25 cellular contexts compared by ENCODE assay signal in the genomic region with DNA sequence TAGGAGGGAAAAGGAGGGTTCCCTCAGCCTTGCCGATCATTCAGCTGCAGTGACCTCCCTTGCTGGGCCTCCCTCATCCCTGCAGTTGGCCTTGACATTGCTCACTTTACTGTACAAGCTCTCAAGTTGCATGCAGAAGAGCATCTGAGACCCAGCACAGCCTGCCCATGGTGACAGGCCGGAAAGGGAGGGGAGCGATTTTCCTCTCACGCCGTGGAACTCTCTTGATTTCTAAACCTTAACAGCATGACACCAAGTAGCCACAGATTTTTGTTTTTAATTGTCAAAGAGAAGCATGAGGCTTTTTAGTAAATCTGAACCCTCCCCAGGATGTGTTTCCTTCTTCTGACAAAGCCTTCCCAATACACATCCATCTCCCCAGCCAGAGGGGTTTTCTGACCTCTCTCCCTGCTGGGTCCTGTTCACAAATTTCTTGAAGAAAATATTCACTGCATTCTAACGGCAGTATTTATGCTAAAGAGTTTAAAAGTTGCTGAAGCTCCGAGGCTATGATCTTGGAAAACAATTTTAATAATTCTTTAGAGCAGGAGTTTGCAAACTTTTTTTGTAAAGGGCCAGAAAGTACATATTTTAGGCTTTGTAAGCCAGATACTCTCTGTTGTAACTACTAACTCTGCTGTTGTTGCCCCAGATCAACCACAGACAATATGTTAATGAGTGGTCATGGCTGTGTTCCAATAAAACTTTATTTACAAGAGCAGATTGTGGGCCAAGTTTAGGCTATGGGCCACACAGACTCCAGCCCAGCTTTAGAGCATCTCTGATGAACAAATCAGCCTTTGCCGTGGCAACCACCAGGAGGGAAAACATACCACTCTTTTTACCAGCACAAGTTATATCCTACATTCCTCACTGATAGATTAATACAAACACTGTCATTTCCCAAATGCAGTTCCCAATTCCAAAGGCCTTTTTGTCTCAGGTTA. TPM values are rescaled to one million over a fixed set of nuclear protein-coding genes. Genes with fewer than 3 reads are reported as not detected.
DNase-seq lines count a peak whose midpoint lies in the region; ATAC-seq, FAIRE-seq and TF ChIP-seq lines count a peak whose summit lies in the region.
"Had no signal": no experiment of that assay in that cellular context is flagged by ENCODE, and none has a peak within 500 bp of the region (broad histone marks: within the 10 kb centered on the region; RNA-seq: fewer than 3 reads in every experiment).

No MANE protein-coding gene starts in this region.

- no peaks in the 10 kb centered on the region for H3F3A ChIP-seq in SK-N-SH (replicated peaks; ENCODE audit: insufficient read depth)

- no peak for TF ChIP-seq RAD21 in SK-N-SH (IDR thresholded peaks at IDR 0.05; ENCODE audit: low read length)

- intact Hi-C loops in left lung (cut with DNase I): no loop called here
- intact Hi-C loops in tibial artery (cut with DNase I; ENCODE audit: low total_unique reads): no loop called here

- peaks cover 0 to 49% of the 10 kb centered on the region in 2 experiments for H3K36me3 ChIP-seq in SK-N-SH (replicated peaks in 1 of 2; ENCODE audit: control insufficient read depth in 1 of 2, insufficient read depth in 2 of 2, low read length in 1 of 2)
- H3K36me3 ChIP-seq in left lung: peaks cover 0 to 27% of the 10 kb centered on the region in 2 donors
- peaks cover 60 to 75% (median 62%) of the 10 kb centered on the region in 3 donors for H3K36me3 ChIP-seq in tibial artery
- H3K36me3 ChIP-seq in small intestine (ENCODE audit: control insufficient read depth in 2 of 2, insufficient read depth in 2 of 2, low read length in 2 of 2): no peaks in the 10 kb centered on the region

- H3K9me3 ChIP-seq in SK-N-SH (no peaks in the 10 kb centered on the region), left lung (no peaks in the 10 kb centered on the region), tibial artery (no peaks in the 10 kb centered on the region), small intestine (ENCODE audit: control insufficient read depth, low read depth) (no peaks in the 10 kb centered on the region)

- FAIRE-seq in small intestine (lab: Jason Lieb, UNC): no peak
- FAIRE-seq: G401.6, H54, urothelium cell line had no signal

- H3K4me3 ChIP-seq in SK-N-SH (ENCODE audit: low read depth in 2 of 2, low read length in 1 of 2) (no peak overlapping the region), left lung (no peak overlapping the region), tibial artery (no peak overlapping the region), small intestine (ENCODE audit: low read depth in 1 of 2, low read length in 2 of 2) (no peak overlapping the region)
- H3K4me3 ChIP-seq: cardiac muscle cell, SK-N-MC had no signal

- TF ChIP-seq EP300 in SK-N-SH (IDR thresholded peaks at IDR 0.05; ENCODE audit: borderline replicate concordance in 1 of 2, low read depth in 1 of 2, low read length in 1 of 2): no peak

- 87% methylated on average over 7 of the region's 8 CpGs for WGBS in SK-N-SH (ENCODE audit: low lambda C conversion rate)
- WGBS in small intestine, 3 donors: 75 to 91% (median 88%) methylated on average over 8 of the region's 8 CpGs

- H2AFZ ChIP-seq in SK-N-SH (ENCODE audit: low read depth): no peak overlapping the region

- H3K9me2 ChIP-seq in SK-N-SH: no peaks in the 10 kb centered on the region

- ATAC-seq in SK-N-SH treated with all-trans-retinoic acid at 6 μM for 48 hours (peak; percentile 52; the same call in 2 of the 3 replicates), left lung (peak; percentile 14), GM21423 (IDR thresholded peaks at IDR 0.05; ENCODE audit: unreplicated experiment) (no peak), GM19463 (IDR thresholded peaks at IDR 0.05; ENCODE audit: unreplicated experiment) (no peak)
- ATAC-seq: CD8-positive, alpha-beta T cell; left cardiac atrium; natural killer cell; sciatic nerve; stimulated activated naive B cell treated with anti-CD40 and anti-IgM and Interleukin-4, amounts not matched to agents 10 μg/mL and 1 μg/mL and 100 μg/mL, for 72 hours had no signal

- no peaks in the 10 kb centered on the region for H3K79me2 ChIP-seq in SK-N-SH (ENCODE audit: insufficient read depth)

- no peaks in the 10 kb centered on the region; a peak in 1 of 4 replicates for H3K4me1 ChIP-seq in SK-N-SH (ENCODE audit: control insufficient read depth in 1 of 2, insufficient read depth in 2 of 2, low read depth in 1 of 2, low read length in 1 of 2)
- H3K4me1 ChIP-seq in left lung: peaks cover 0 to 24% of the 10 kb centered on the region in 2 donors
- peaks cover 0 to 58% (median 12%) of the 10 kb centered on the region in 4 donors for H3K4me1 ChIP-seq in tibial artery
- H3K4me1 ChIP-seq in small intestine (ENCODE audit: control insufficient read depth in 2 of 2, insufficient read depth in 1 of 2, low read depth in 1 of 2, low read length in 1 of 2): peaks cover 0 to 6% of the 10 kb centered on the region in 2 donors

- no peak for TF ChIP-seq CTCF in SK-N-SH (IDR thresholded peaks at IDR 0.05)
- TF ChIP-seq CTCF in left lung (IDR thresholded peaks at IDR 0.05): no peak
- no peak for TF ChIP-seq CTCF in tibial artery (IDR thresholded peaks at IDR 0.05)

- no peaks in the 10 kb centered on the region for H4K20me1 ChIP-seq in SK-N-SH (ENCODE audit: insufficient read depth)

- H3K27me3 ChIP-seq in SK-N-SH (ENCODE audit: insufficient read depth): no peaks in the 10 kb centered on the region
- H3K27me3 ChIP-seq in left lung: no peaks in the 10 kb centered on the region
- H3K27me3 ChIP-seq in tibial artery: no peaks in the 10 kb centered on the region
- no peaks in the 10 kb centered on the region for H3K27me3 ChIP-seq in small intestine (ENCODE audit: control insufficient read depth in 2 of 2, insufficient read depth in 2 of 2, low read length in 2 of 2)
- H3K27me3 ChIP-seq: cardiac muscle cell had no signal

- DNase-seq in SK-N-SH: no peak
- peak; percentile 6 for DNase-seq in cerebellum (ENCODE audit: low spot score)
- DNase-seq in left lung: no peak
- no peak for DNase-seq in tibial artery
- no peak for DNase-seq in small intestine
- DNase-seq: activated CD8-positive, alpha-beta memory T cell treated with anti-CD3 and anti-CD28 coated beads for 24 hours; activated gamma-delta T cell treated with Interleukin-2 at 50 U/mL for 16 hours; CD8-positive, alpha-beta T cell; head of caudate nucleus; left cardiac atrium; natural killer cell; NCI-H187; NCI-H526; OCI-M1; stimulated activated naive B cell treated with anti-CD40 and anti-IgM and Interleukin-4, amounts not matched to agents 10 μg/mL and 1 μg/mL and 100 μg/mL, for 72 hours had no signal

- POLR2A ChIA-PET in SK-N-SH (lab: Yijun Ruan, JAX): no interaction called here

- CTCF ChIA-PET in SK-N-SH (lab: Yijun Ruan, JAX): interaction anchor here (1.0 kb wide), 1 partner anchor 10 kb away, joined by 4 read pairs; no protein-coding TSS in a partner anchor

- H3K9ac ChIP-seq in SK-N-SH: no peak overlapping the region

- H3K4me2 ChIP-seq in SK-N-SH: no peak overlapping the region

- H3K27ac ChIP-seq in SK-N-SH (ENCODE audit: low read depth in 2 of 2, low read length in 1 of 2) (no peak overlapping the region), left lung (peak overlapping the region in 1 of 2 donors; percentile 20), tibial artery (peak overlapping the region; percentile 31 to 38), small intestine (ENCODE audit: low read depth in 1 of 2, low read length in 1 of 2) (no peak overlapping the region)
- H3K27ac ChIP-seq: 22Rv1, SK-N-MC had no signal

TF ChIP-seq in SK-N-SH treated with all-trans-retinoic acid at 6 μM for 48 hours, 23 proteins besides CTCF, POLR2A, EP300 and RAD21 (continues in another document):
- TF ChIP-seq CSRNP3 (CRISPR knock-in tag; IDR thresholded peaks at IDR 0.05) (no peak), RARB (CRISPR knock-in tag; IDR thresholded peaks at IDR 0.05) (no peak), GLIS3 (CRISPR knock-in tag; IDR thresholded peaks at IDR 0.05) (no peak)

TF ChIP-seq in SK-N-SH, 30 proteins besides CTCF, POLR2A, EP300 and RAD21 (continues in another document):
- TF ChIP-seq TEAD4 (IDR thresholded peaks at IDR 0.05; ENCODE audit: borderline replicate concordance, insufficient read depth): no peak
- TF ChIP-seq, protein P1, sequence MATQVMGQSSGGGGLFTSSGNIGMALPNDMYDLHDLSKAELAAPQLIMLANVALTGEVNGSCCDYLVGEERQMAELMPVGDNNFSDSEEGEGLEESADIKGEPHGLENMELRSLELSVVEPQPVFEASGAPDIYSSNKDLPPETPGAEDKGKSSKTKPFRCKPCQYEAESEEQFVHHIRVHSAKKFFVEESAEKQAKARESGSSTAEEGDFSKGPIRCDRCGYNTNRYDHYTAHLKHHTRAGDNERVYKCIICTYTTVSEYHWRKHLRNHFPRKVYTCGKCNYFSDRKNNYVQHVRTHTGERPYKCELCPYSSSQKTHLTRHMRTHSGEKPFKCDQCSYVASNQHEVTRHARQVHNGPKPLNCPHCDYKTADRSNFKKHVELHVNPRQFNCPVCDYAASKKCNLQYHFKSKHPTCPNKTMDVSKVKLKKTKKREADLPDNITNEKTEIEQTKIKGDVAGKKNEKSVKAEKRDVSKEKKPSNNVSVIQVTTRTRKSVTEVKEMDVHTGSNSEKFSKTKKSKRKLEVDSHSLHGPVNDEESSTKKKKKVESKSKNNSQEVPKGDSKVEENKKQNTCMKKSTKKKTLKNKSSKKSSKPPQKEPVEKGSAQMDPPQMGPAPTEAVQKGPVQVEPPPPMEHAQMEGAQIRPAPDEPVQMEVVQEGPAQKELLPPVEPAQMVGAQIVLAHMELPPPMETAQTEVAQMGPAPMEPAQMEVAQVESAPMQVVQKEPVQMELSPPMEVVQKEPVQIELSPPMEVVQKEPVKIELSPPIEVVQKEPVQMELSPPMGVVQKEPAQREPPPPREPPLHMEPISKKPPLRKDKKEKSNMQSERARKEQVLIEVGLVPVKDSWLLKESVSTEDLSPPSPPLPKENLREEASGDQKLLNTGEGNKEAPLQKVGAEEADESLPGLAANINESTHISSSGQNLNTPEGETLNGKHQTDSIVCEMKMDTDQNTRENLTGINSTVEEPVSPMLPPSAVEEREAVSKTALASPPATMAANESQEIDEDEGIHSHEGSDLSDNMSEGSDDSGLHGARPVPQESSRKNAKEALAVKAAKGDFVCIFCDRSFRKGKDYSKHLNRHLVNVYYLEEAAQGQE (IDR thresholded peaks at IDR 0.05; ENCODE audit: low read depth, low read length): no peak

RNA-seq across cellular contexts. Expression of gene LMCD1, which starts 34.8 kb away (rescaled TPM):
- polyA plus RNA-seq in SK-N-SH (2012; rRNA removed) (23.6 and 26.5 TPM in 2 replicates), small intestine (10 to 100 TPM in 2 of 3 donors, 1 to 10 TPM in 1; 2.5 to 29.4 (median 17.3) TPM)
- polyA plus RNA-seq in SK-N-SH (2012; cell fraction: cytosol; rRNA removed): 19.2 and 20.3 TPM in 2 replicates
- polyA plus RNA-seq in SK-N-SH (2012; cell fraction: nucleus; rRNA removed): 34.5 and 40.1 TPM in 2 replicates
- total RNA-seq in cerebellum (3.4 TPM), left lung (10 to 100 TPM; 69.6 to 84.8 TPM)
- total RNA-seq: natural killer cell had no signal

Comparison
In these comparisons a context has a peak if more than half of its experiments do, and no peak if none do; other contexts are left out.
1. ATAC-seq: peak in SK-N-SH treated with all-trans-retinoic acid at 6 μM for 48 hours (single experiment) and left lung (single experiment); none in GM21423 (single experiment) and GM19463 (single experiment).
2. H3K27ac ChIP-seq: peak in tibial artery (2 of 2); none in SK-N-SH (0 of 2) and small intestine (0 of 2).
3. RNA of gene LMCD1, which starts 34.8 kb away (total RNA-seq): 69.6 to 84.8 TPM in left lung; 3.4 TPM in cerebellum (single experiment); every median in the first group is over 10 times any median in the second.